Comparison of ENCODE assay signal across 8 cellular contexts in the genomic region with DNA sequence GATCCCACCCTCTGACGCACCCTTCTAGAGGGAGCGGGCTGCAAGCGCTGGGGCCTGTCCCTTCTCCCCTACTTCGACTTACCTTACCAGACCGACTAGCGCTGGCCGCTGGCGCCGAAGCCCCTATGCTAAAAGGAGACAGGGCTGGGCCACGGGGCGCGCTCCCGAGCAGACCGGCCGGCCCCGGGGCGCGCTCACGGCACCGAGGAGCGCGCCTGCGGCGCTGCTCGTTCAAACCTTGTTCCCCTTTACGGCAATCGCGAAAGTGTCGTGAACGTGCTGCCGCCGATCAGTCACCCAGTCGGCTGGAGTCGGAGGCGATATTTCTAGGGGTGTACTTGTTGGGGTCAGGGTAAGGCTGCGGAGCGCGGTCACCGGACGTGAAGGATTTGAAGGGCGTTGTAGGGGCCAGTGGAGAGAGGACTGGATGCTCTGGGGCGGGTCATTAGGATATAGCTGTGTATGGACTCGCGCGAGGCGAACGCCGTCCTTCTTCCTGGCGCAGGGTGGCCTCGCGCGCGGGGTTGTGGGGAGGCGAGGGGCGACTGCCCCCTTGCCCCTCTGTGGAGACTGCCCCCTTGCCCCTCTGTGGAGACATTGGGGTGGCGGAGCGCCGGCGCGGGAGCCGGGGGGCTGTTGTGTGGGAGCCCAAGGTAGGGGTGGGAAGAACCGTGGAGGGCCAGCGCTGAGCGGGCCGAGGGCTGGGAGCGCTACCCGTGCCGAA. TPM values are rescaled to one million over a fixed set of nuclear protein-coding genes. Genes with fewer than 3 reads are reported as not detected.
DNase-seq lines count a peak whose midpoint lies in the region; ATAC-seq and TF ChIP-seq lines count a peak whose summit lies in the region.

A gene (plus strand): TSS at position 268 of the 724 bp plus-strand sequence. CDS start 7,492 bp downstream, outside the sequence.
A gene (minus strand): TSS at position 138 of the 724 bp plus-strand sequence. CDS start 8,539 bp downstream, outside the sequence.

- H3K9me3 ChIP-seq in DOHH2 (ENCODE audit: control insufficient read depth, insufficient read depth, low read length) = no peaks in the 10 kb centered on the region
- H3K9me3 ChIP-seq in naive thymus-derived CD4-positive, alpha-beta T cell (ENCODE audit: control insufficient read depth in 2 of 3, low read length in 3 of 3) = no peaks in the 10 kb centered on the region

- 0 out of 2 replicates have a peak, but pooled peaks cover 4% of the 10 kb centered on the region for H4K20me1 ChIP-seq in DOHH2 (ENCODE audit: control insufficient read depth, insufficient read depth, low read depth, low read length)
- no peaks in the 10 kb centered on the region; the same call in none of the 2 replicates for H4K20me1 ChIP-seq in GM23338 (replicated peaks; ENCODE audit: insufficient read depth)

- peak within 1 kb of the TSS; percentile 73 for H3K27ac ChIP-seq in DOHH2 (ENCODE audit: low read depth, low read length)
- peak within 1 kb of the TSS; percentile 98 for H3K27ac ChIP-seq in GM23338 (ENCODE audit: low read depth)
- H3K27ac ChIP-seq in naive thymus-derived CD4-positive, alpha-beta T cell (ENCODE audit: low read depth, low read length) = peak within 1 kb of the TSS; percentile 93

- POLR2A ChIA-PET in naive thymus-derived CD4-positive, alpha-beta T cell (lab: Charles Lee) = interaction anchor here (0.7 to 2.7 kb wide), 25 partner anchors 12 to 206 kb away, joined by 3 to 34 read pairs (median 4); a partner anchor contains a TSS

- H3K79me2 ChIP-seq in DOHH2 (ENCODE audit: control insufficient read depth, low read length) (peaks cover 81% of the 10 kb centered on the region), GM23338 (replicated peaks; ENCODE audit: insufficient read depth) (peaks cover 59% of the 10 kb centered on the region)

- TF ChIP-seq CTCF in DOHH2 (IDR thresholded peaks at IDR 0.05; ENCODE audit: low read depth, low read length, poor library complexity, severe bottlenecking) (no peak), GM23338 (conservative IDR thresholded peaks at IDR 0.05; ENCODE audit: low read depth in 2 of 2) (0 out of 4 replicates have a peak, but pooled peaks of 1 of the 2 experiments have one; percentile 1), fibroblast of mammary gland (conservative IDR thresholded peaks at IDR 0.05; ENCODE audit: control insufficient read depth, insufficient read depth, low read depth, low read length) (no peak)

- no peaks in the 10 kb centered on the region for H3F3A ChIP-seq in DOHH2 (ENCODE audit: control insufficient read depth, insufficient read depth)
- H3F3A ChIP-seq in GM23338 (replicated peaks; ENCODE audit: low read depth) = no peaks in the 10 kb centered on the region

- H3K27me3 ChIP-seq in DOHH2 (ENCODE audit: control insufficient read depth, low read length) (no peaks in the 10 kb centered on the region), GM23338 (ENCODE audit: insufficient read depth) (no peaks in the 10 kb centered on the region)
- no peaks in the 10 kb centered on the region for H3K27me3 ChIP-seq in naive thymus-derived CD4-positive, alpha-beta T cell (ENCODE audit: control insufficient read depth in 2 of 2, insufficient read depth in 2 of 2, low read length in 2 of 2)

- ATAC-seq in GM23338 = peak; percentile 86
- ATAC-seq in naive thymus-derived CD4-positive, alpha-beta T cell = peak; percentile 95
- peak; percentile 92 for ATAC-seq in stimulated activated memory B cell treated with anti-CD40 and anti-IgM and Interleukin-4, amounts not matched to agents 10 μg/mL and 1 μg/mL and 100 μg/mL, for 72 hours

- intact Hi-C loops in naive thymus-derived CD4-positive, alpha-beta T cell (cut with micrococcal nuclease) = loop anchor here (1.0 to 5.0 kb wide), 14 partner anchors 47 to 803 kb away; a partner anchor contains a TSS

- H3K9me3 Mint-ChIP-seq in GM23338 = no peaks in the 10 kb centered on the region
- H3K9me3 Mint-ChIP-seq in naive thymus-derived CD4-positive, alpha-beta T cell = no peaks in the 10 kb centered on the region
- no peaks in the 10 kb centered on the region for H3K9me3 Mint-ChIP-seq in stimulated activated memory B cell treated with anti-CD40 and anti-IgM and Interleukin-4, amounts not matched to agents 10 μg/mL and 1 μg/mL and 100 μg/mL, for 72 hours

- peak within 1 kb of the TSS; percentile 86 for H2AFZ ChIP-seq in GM23338

- H3K9me2 ChIP-seq in DOHH2 (replicated peaks; ENCODE audit: control insufficient read depth, low read length) = no peaks in the 10 kb centered on the region
- H3K9me2 ChIP-seq in GM23338 (ENCODE audit: insufficient read depth) = no peaks in the 10 kb centered on the region

- peaks cover 46% of the 10 kb centered on the region for H3K4me1 ChIP-seq in DOHH2 (ENCODE audit: control insufficient read depth, low read length)
- peaks cover 20% of the 10 kb centered on the region for H3K4me1 ChIP-seq in GM23338 (ENCODE audit: insufficient read depth)
- H3K4me1 ChIP-seq in naive thymus-derived CD4-positive, alpha-beta T cell (ENCODE audit: control insufficient read depth in 2 of 2, insufficient read depth in 2 of 2, low read length in 2 of 2) = peaks cover 18 to 22% of the 10 kb centered on the region in 2 donors

- peaks cover 20% of the 10 kb centered on the region for H3K36me3 Mint-ChIP-seq in GM23338 (ENCODE audit: low read depth)
- peaks cover 8 to 28% (median 19%) of the 10 kb centered on the region in 5 donors for H3K36me3 Mint-ChIP-seq in naive thymus-derived CD4-positive, alpha-beta T cell
- peaks cover 19% of the 10 kb centered on the region for H3K36me3 Mint-ChIP-seq in stimulated activated memory B cell treated with anti-CD40 and anti-IgM and Interleukin-4, amounts not matched to agents 10 μg/mL and 1 μg/mL and 100 μg/mL, for 72 hours

- H3K27me3 Mint-ChIP-seq in GM23338 (ENCODE audit: insufficient read depth, low read depth, poor library complexity) = peaks cover 2% of the 10 kb centered on the region
- H3K27me3 Mint-ChIP-seq in naive thymus-derived CD4-positive, alpha-beta T cell = no peaks in the 10 kb centered on the region
- H3K27me3 Mint-ChIP-seq in stimulated activated memory B cell treated with anti-CD40 and anti-IgM and Interleukin-4, amounts not matched to agents 10 μg/mL and 1 μg/mL and 100 μg/mL, for 72 hours = no peaks in the 10 kb centered on the region

- H3K4me2 ChIP-seq in DOHH2 (ENCODE audit: low read length) (peak within 1 kb of the TSS; percentile 88), GM23338 (peak within 1 kb of the TSS; percentile 89)

- DNase-seq in GM23338 (ENCODE audit: low spot score) (peak; percentile 99), Kasumi-1 (lab: John Stamatoyannopoulos, UW) (peak; percentile 89 to 91), RKO (ENCODE audit: low spot score) (peak; percentile 96), fibroblast of mammary gland (ENCODE audit: low read depth) (peak; percentile 95)
- peak; percentile 74 to 81 for DNase-seq in activated T-helper 1 cell treated with anti-CD3 and anti-CD28 coated beads, Interleukin-2, amount 50 U/mL, for 16 hours (ENCODE audit: low read depth in 1 of 2, low spot score in 1 of 2)
- DNase-seq in naive thymus-derived CD4-positive, alpha-beta T cell = peak; percentile 77 to 93 (median 89)

- peaks cover 32% of the 10 kb centered on the region for H3K4me1 Mint-ChIP-seq in GM23338
- peaks cover 40 to 75% (median 57%) of the 10 kb centered on the region in 7 donors for H3K4me1 Mint-ChIP-seq in naive thymus-derived CD4-positive, alpha-beta T cell
- peaks cover 56% of the 10 kb centered on the region for H3K4me1 Mint-ChIP-seq in stimulated activated memory B cell treated with anti-CD40 and anti-IgM and Interleukin-4, amounts not matched to agents 10 μg/mL and 1 μg/mL and 100 μg/mL, for 72 hours

- H3K4me3 ChIP-seq in DOHH2 (ENCODE audit: low read length) = peak within 1 kb of the TSS; percentile 97
- peak within 1 kb of the TSS; percentile 76 for H3K4me3 ChIP-seq in GM23338
- H3K4me3 ChIP-seq in fibroblast of mammary gland (ENCODE audit: control insufficient read depth, low read depth, low read length) = peak within 1 kb of the TSS; percentile 75
- peak within 1 kb of the TSS; percentile 91 for H3K4me3 ChIP-seq in naive thymus-derived CD4-positive, alpha-beta T cell (ENCODE audit: low read length)

- CTCF ChIA-PET in naive thymus-derived CD4-positive, alpha-beta T cell (lab: Charles Lee) = interaction anchor here (0.6 to 1.5 kb wide), 3 partner anchors 15 to 79 kb away, joined by 3 read pairs; no protein-coding TSS in a partner anchor

- H3K4me3 Mint-ChIP-seq in GM23338 = peak within 1 kb of the TSS; percentile 96
- peak within 1 kb of the TSS; percentile 87 to 100 (median 98) for H3K4me3 Mint-ChIP-seq in naive thymus-derived CD4-positive, alpha-beta T cell
- peak within 1 kb of the TSS; percentile 97 for H3K4me3 Mint-ChIP-seq in stimulated activated memory B cell treated with anti-CD40 and anti-IgM and Interleukin-4, amounts not matched to agents 10 μg/mL and 1 μg/mL and 100 μg/mL, for 72 hours

- peak within 1 kb of the TSS; percentile 96 for H3K27ac Mint-ChIP-seq in GM23338
- H3K27ac Mint-ChIP-seq in naive thymus-derived CD4-positive, alpha-beta T cell = peak within 1 kb of the TSS; percentile 91 to 100 (median 97)
- H3K27ac Mint-ChIP-seq in stimulated activated memory B cell treated with anti-CD40 and anti-IgM and Interleukin-4, amounts not matched to agents 10 μg/mL and 1 μg/mL and 100 μg/mL, for 72 hours = peak within 1 kb of the TSS; percentile 88

- peaks cover 62% of the 10 kb centered on the region for H3K36me3 ChIP-seq in DOHH2 (ENCODE audit: control insufficient read depth, low read length)
- H3K36me3 ChIP-seq in GM23338 (ENCODE audit: insufficient read depth) = peaks cover 10% of the 10 kb centered on the region; the same call in 1 of the 2 replicates
- peaks cover 0 to 26% (median 0%) of the 10 kb centered on the region in 3 experiments for H3K36me3 ChIP-seq in naive thymus-derived CD4-positive, alpha-beta T cell (ENCODE audit: control insufficient read depth in 2 of 3, insufficient read depth in 3 of 3, low read length in 3 of 3)

TF ChIP-seq in GM23338, 12 proteins besides CTCF, POLR2A, EP300 and RAD21:
- TF ChIP-seq POLR2AphosphoS5 (IDR thresholded peaks at IDR 0.05; ENCODE audit: low read depth) (peak; percentile 91), EZH2 (IDR thresholded peaks at IDR 0.05; ENCODE audit: low read depth, unreplicated experiment) (no peak)

RNA-seq across cellular contexts. Expression of the first gene that starts in this region (rescaled TPM):
- total RNA-seq in GM23338 (2014; rRNA removed; shearing (Covaris generic)) = 33.5 and 39.5 TPM in 2 replicates
- 14.3 and 17.3 TPM in 2 replicates for polyA plus RNA-seq in GM23338 (2016; fragmentation: Nextera tagmentation; extraction: Ambion mirVana)
- total RNA-seq in naive thymus-derived CD4-positive, alpha-beta T cell = 10 to 100 TPM; 39.1 to 57.5 (median 40.2) TPM
- 10 to 100 TPM; 23.0 to 26.3 TPM for polyA plus RNA-seq in naive thymus-derived CD4-positive, alpha-beta T cell

RNA-seq across cellular contexts. Expression of the second gene that starts in this region (rescaled TPM):
- 45.9 and 74.6 TPM in 2 replicates for total RNA-seq in GM23338 (2014; rRNA removed; shearing (Covaris generic))
- polyA plus RNA-seq in GM23338 (2016; fragmentation: Nextera tagmentation; extraction: Ambion mirVana) = 22.9 TPM in 2 replicates
- total RNA-seq in naive thymus-derived CD4-positive, alpha-beta T cell = 10 to 100 TPM; 26.9 to 51.6 (median 43.5) TPM
- 10 to 100 TPM; 76.4 to 87.5 TPM for polyA plus RNA-seq in naive thymus-derived CD4-positive, alpha-beta T cell

Comparison
In these comparisons a context has a peak if more than half of its experiments do, and no peak if none do; other contexts are left out.
1. Peak in every context shown above with its lines: DNase-seq, ATAC-seq, H3K4me3 ChIP-seq and H3K27ac ChIP-seq.